ENCODE assay signal across 1 cellular context in genomic region chr4:60432911-60433310, GRCh38.
TF ChIP-seq lines count a peak whose summit lies in the region.

No MANE protein-coding gene starts in this region.

TF ChIP-seq in WTC11, 78 proteins besides CTCF, POLR2A, EP300 and RAD21 (continued from another document):
- no peak for TF ChIP-seq ATF6 (CRISPR knock-in tag; IDR thresholded peaks at IDR 0.05)
